34 cellular contexts compared by ENCODE assay signal in the genomic region with DNA sequence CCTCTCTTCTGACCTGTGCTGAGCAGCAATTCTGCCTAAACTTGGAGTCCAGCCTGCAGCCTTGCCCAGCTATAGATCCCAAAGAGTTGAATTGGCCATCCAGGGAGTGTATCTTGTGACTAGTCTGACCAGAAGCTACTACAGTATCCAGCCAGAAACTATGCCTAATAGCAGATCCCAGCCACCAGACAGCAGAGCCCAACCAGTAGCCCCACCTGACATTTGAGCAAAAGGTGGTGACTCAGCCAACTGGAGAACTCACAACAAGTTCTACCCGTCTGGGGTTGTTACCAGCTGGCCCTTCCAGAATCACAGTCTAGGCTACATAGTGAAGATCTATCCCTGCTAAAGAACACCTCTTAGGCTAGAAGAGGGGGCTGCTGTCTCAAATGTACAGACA.
"Had no signal": no experiment of that assay in that cellular context is flagged by ENCODE, and none has a peak within 500 bp of the region (broad histone marks: within the 10 kb centered on the region; RNA-seq: fewer than 3 reads in every experiment).

No MANE protein-coding gene starts in this region.

- H3K4me3 Mint-ChIP-seq: activated CD4-positive, alpha-beta memory T cell treated with anti-CD3 and anti-CD28 coated beads for 36 hours; activated CD4-positive, alpha-beta T cell treated with anti-CD3 and anti-CD28 coated beads for 36 hours; activated CD4-positive, alpha-beta T cell treated with anti-CD3 and anti-CD28 coated beads, Interleukin-2, amount 10 ng/mL, durations not matched to agents 24 days and 14 days; activated CD8-positive, alpha-beta memory T cell treated with anti-CD3 and anti-CD28 coated beads, Interleukin-2, amount 10 ng/mL, durations not matched to agents 7 days and 5 days; activated CD8-positive, alpha-beta T cell treated with anti-CD3 and anti-CD28 coated beads, Interleukin-2, amount 10 ng/mL, durations not matched to agents 7 days and 5 days; activated naive CD4-positive, alpha-beta T cell treated with anti-CD3 and anti-CD28 coated beads for 36 hours; activated naive CD4-positive, alpha-beta T cell treated with anti-CD3 and anti-CD28 coated beads, Interleukin-2, amount 50 U/mL, for 24 hours; activated naive CD8-positive, alpha-beta T cell treated with anti-CD3 and anti-CD28 coated beads for 36 hours; activated naive CD8-positive, alpha-beta T cell treated with anti-CD3 and anti-CD28 coated beads, Interleukin-2, amount 50 U/mL, for 24 hours; activated T-helper 1 cell treated with anti-CD3 and anti-CD28 coated beads, Interleukin-12 subunit alpha, Interleukin-12 subunit beta, Interleukin-2, Interleukin-4 antibody, amounts not matched to agents 30 ng/mL and 10 ng/mL and 1 ng/mL, durations not matched to agents 14 hours and 24 hours and 36 hours; T-helper 17 cell; T-helper 2 cell treated with Interferon-gamma antibody and Interleukin-4, amounts not matched to agents 5 μg/mL and 100 μg/mL, for 36 hours had no signal

- H3K4me3 ChIP-seq: adrenal gland, body of pancreas, cardiac muscle cell, colonic mucosa, esophagus muscularis mucosa, gastroesophageal sphincter, heart right ventricle, hepatocyte had no signal

- H3K27ac ChIP-seq: adrenal gland, body of pancreas, cardiac muscle cell, colonic mucosa, esophagus muscularis mucosa, gastroesophageal sphincter, heart right ventricle, hepatocyte had no signal

- H3K4me1 ChIP-seq: adrenal gland, body of pancreas, colonic mucosa, esophagus muscularis mucosa, gastroesophageal sphincter, heart right ventricle had no signal

- H3K27ac Mint-ChIP-seq: activated CD4-positive, alpha-beta memory T cell treated with anti-CD3 and anti-CD28 coated beads for 36 hours; activated CD4-positive, alpha-beta T cell treated with anti-CD3 and anti-CD28 coated beads for 36 hours; activated CD4-positive, alpha-beta T cell treated with anti-CD3 and anti-CD28 coated beads, Interleukin-2, amount 10 ng/mL, durations not matched to agents 24 days and 14 days; activated CD8-positive, alpha-beta memory T cell treated with anti-CD3 and anti-CD28 coated beads, Interleukin-2, amount 10 ng/mL, durations not matched to agents 7 days and 5 days; activated CD8-positive, alpha-beta T cell treated with anti-CD3 and anti-CD28 coated beads, Interleukin-2, amount 10 ng/mL, durations not matched to agents 7 days and 5 days; activated naive CD4-positive, alpha-beta T cell treated with anti-CD3 and anti-CD28 coated beads for 36 hours; activated naive CD4-positive, alpha-beta T cell treated with anti-CD3 and anti-CD28 coated beads, Interleukin-2, amount 50 U/mL, for 24 hours; activated naive CD8-positive, alpha-beta T cell treated with anti-CD3 and anti-CD28 coated beads for 36 hours; activated naive CD8-positive, alpha-beta T cell treated with anti-CD3 and anti-CD28 coated beads, Interleukin-2, amount 50 U/mL, for 24 hours; activated T-helper 1 cell treated with anti-CD3 and anti-CD28 coated beads, Interleukin-12 subunit alpha, Interleukin-12 subunit beta, Interleukin-2, Interleukin-4 antibody, amounts not matched to agents 30 ng/mL and 10 ng/mL and 1 ng/mL, durations not matched to agents 14 hours and 24 hours and 36 hours; activated T-helper 2 cell treated with anti-CD3 and anti-CD28 coated beads, Interferon-gamma antibody, Interleukin-2, Interleukin-4, amounts not matched to agents 10 μg/mL and 5 μg/mL and 100 μg/mL, durations not matched to agents 14 hours and 24 hours and 36 hours; T-helper 17 cell; T-helper 2 cell treated with Interferon-gamma antibody and Interleukin-4, amounts not matched to agents 5 μg/mL and 100 μg/mL, for 36 hours had no signal

- H3K27me3 ChIP-seq: adrenal gland, body of pancreas, cardiac muscle cell, colonic mucosa, esophagus muscularis mucosa, gastroesophageal sphincter, heart right ventricle, hepatocyte had no signal

- H3K4me2 ChIP-seq: hepatocyte had no signal

- H3K9me3 ChIP-seq: colonic mucosa had no signal

- ATAC-seq: activated CD4-positive, alpha-beta T cell treated with anti-CD3 and anti-CD28 coated beads for 36 hours; activated CD8-positive, alpha-beta memory T cell treated with anti-CD3 and anti-CD28 coated beads, Interleukin-2, amount 10 ng/mL, durations not matched to agents 7 days and 5 days; activated CD8-positive, alpha-beta T cell treated with anti-CD3 and anti-CD28 coated beads, Interleukin-2, amount 10 ng/mL, durations not matched to agents 7 days and 5 days; activated naive CD8-positive, alpha-beta T cell treated with anti-CD3 and anti-CD28 coated beads, Interleukin-2, amount 50 U/mL, for 24 hours; body of pancreas; gastroesophageal sphincter; heart right ventricle; T-helper 17 cell had no signal

- H3K27me3 Mint-ChIP-seq: activated CD4-positive, alpha-beta memory T cell treated with anti-CD3 and anti-CD28 coated beads for 36 hours; activated CD4-positive, alpha-beta T cell treated with anti-CD3 and anti-CD28 coated beads, Interleukin-2, amount 10 ng/mL, durations not matched to agents 24 days and 14 days; activated CD8-positive, alpha-beta memory T cell treated with anti-CD3 and anti-CD28 coated beads, Interleukin-2, amount 10 ng/mL, durations not matched to agents 7 days and 5 days; activated naive CD4-positive, alpha-beta T cell treated with anti-CD3 and anti-CD28 coated beads, Interleukin-2, amount 50 U/mL, for 24 hours; activated naive CD8-positive, alpha-beta T cell treated with anti-CD3 and anti-CD28 coated beads for 36 hours; activated naive CD8-positive, alpha-beta T cell treated with anti-CD3 and anti-CD28 coated beads, Interleukin-2, amount 50 U/mL, for 24 hours; T-helper 17 cell had no signal

- DNase-seq: activated CD4-positive, alpha-beta memory T cell treated with anti-CD3 and anti-CD28 coated beads for 36 hours; activated CD4-positive, alpha-beta T cell treated with anti-CD3 and anti-CD28 coated beads for 36 hours; activated CD4-positive, alpha-beta T cell treated with anti-CD3 and anti-CD28 coated beads, Interleukin-2, amount 10 ng/mL, durations not matched to agents 24 days and 14 days; activated CD4-positive, CD25-positive, alpha-beta regulatory T cell; activated CD4-positive, CD25-positive, alpha-beta regulatory T cell treated with anti-CD3 and anti-CD28 coated beads, Interleukin-2, amount 50 U/mL, for 72 hours; activated CD8-positive, alpha-beta memory T cell treated with anti-CD3 and anti-CD28 coated beads, Interleukin-2, amount 10 ng/mL, durations not matched to agents 7 days and 5 days; activated CD8-positive, alpha-beta memory T cell treated with anti-CD3 and anti-CD28 coated beads, Interleukin-2, amount 50 U/mL, for 4 hours; activated CD8-positive, alpha-beta T cell treated with anti-CD3 and anti-CD28 coated beads, Interleukin-2, amount 10 ng/mL, durations not matched to agents 7 days and 5 days; activated effector memory CD4-positive, alpha-beta T cell treated with anti-CD3 and anti-CD28 coated beads, Interleukin-2, amount 50 U/mL, for 16 hours; activated naive CD4-positive, alpha-beta T cell treated with anti-CD3 and anti-CD28 coated beads for 36 hours; activated naive CD8-positive, alpha-beta T cell treated with anti-CD3 and anti-CD28 coated beads for 36 hours; activated naive CD8-positive, alpha-beta T cell treated with anti-CD3 and anti-CD28 coated beads, Interleukin-2, amount 50 U/mL, for 24 hours; activated T-cell treated with anti-CD3 and anti-CD28 coated beads, Interleukin-2, amount 50 U/mL, for 1 hour; activated T-cell treated with anti-CD3 and anti-CD28 coated beads, Interleukin-2, amount 50 U/mL, for 48 hours; adrenal gland; amygdala; aorta; body of pancreas; central memory CD4-positive, alpha-beta T cell; cerebellar nuclear complex; colonic mucosa; effector CD8-positive, alpha-beta T cell; foreskin melanocyte; heart right ventricle; T-helper 17 cell; T1000 had no signal

- H2AFZ ChIP-seq: hepatocyte had no signal

- H3K4me1 Mint-ChIP-seq: activated CD4-positive, alpha-beta T cell treated with anti-CD3 and anti-CD28 coated beads for 36 hours; activated CD4-positive, alpha-beta T cell treated with anti-CD3 and anti-CD28 coated beads, Interleukin-2, amount 10 ng/mL, durations not matched to agents 24 days and 14 days; activated naive CD4-positive, alpha-beta T cell treated with anti-CD3 and anti-CD28 coated beads, Interleukin-2, amount 50 U/mL, for 24 hours; activated naive CD8-positive, alpha-beta T cell treated with anti-CD3 and anti-CD28 coated beads for 36 hours; activated naive CD8-positive, alpha-beta T cell treated with anti-CD3 and anti-CD28 coated beads, Interleukin-2, amount 50 U/mL, for 24 hours; T-helper 17 cell had no signal

- H3K79me2 ChIP-seq: hepatocyte had no signal

- H3K36me3 ChIP-seq: adrenal gland, cardiac muscle cell, colonic mucosa, esophagus muscularis mucosa, gastroesophageal sphincter, heart right ventricle had no signal
